27 cellular contexts compared by ENCODE assay signal in genomic region chr19:49856574-49857021, GRCh38. TPM values are rescaled to one million over a fixed set of nuclear protein-coding genes. Genes with fewer than 3 reads are reported as not detected.
DNase-seq lines count a peak whose midpoint lies in the region; ATAC-seq, FAIRE-seq and TF ChIP-seq lines count a peak whose summit lies in the region.
"Had no signal": no experiment of that assay in that cellular context is flagged by ENCODE, and none has a peak within 500 bp of the region (broad histone marks: within the 10 kb centered on the region; RNA-seq: fewer than 3 reads in every experiment).

No MANE protein-coding gene starts in this region.

- WGBS in HepG2 (ENCODE audit: low lambda C conversion rate) = 97% methylated on average over 5 of the region's 18 CpGs

- H3K4me1 ChIP-seq in HepG2 (ENCODE audit: insufficient read depth, low read length) (peaks cover 21% of the 10 kb centered on the region), foreskin keratinocyte (no peaks in the 10 kb centered on the region), OCI-LY7 (ENCODE audit: insufficient read depth, low read length, poor library complexity, severe bottlenecking) (peaks cover 21% of the 10 kb centered on the region)

- peaks cover 97% of the 10 kb centered on the region for H3K36me3 Mint-ChIP-seq in Calu3 (ENCODE audit: insufficient read depth, unreplicated experiment)

- no peak for ATAC-seq in HepG2
- no peak for ATAC-seq in foreskin keratinocyte
- no peak for ATAC-seq in GM18867 (IDR thresholded peaks at IDR 0.05; ENCODE audit: unreplicated experiment)

- peak overlapping the region; percentile 96 for H3K27ac ChIP-seq in 22Rv1
- H3K27ac ChIP-seq in RWPE1 = peak overlapping the region; percentile 71
- no peak overlapping the region for H3K27ac ChIP-seq in HepG2 (ENCODE audit: extremely low read length, insufficient read depth, low read length)
- no peak overlapping the region for H3K27ac ChIP-seq in foreskin keratinocyte
- H3K27ac ChIP-seq in OCI-LY7 (ENCODE audit: low read depth, low read length, poor library complexity, severe bottlenecking) = no peak overlapping the region
- H3K27ac ChIP-seq: coronary artery, esophagus squamous epithelium, hepatocyte, uterus had no signal

- peak overlapping the region; percentile 82 for H3K27ac Mint-ChIP-seq in Calu3 (ENCODE audit: unreplicated experiment)
- H3K27ac Mint-ChIP-seq: activated naive CD4-positive, alpha-beta T cell treated with anti-CD3 and anti-CD28 coated beads, Interleukin-2, amount 10 ng/mL, durations not matched to agents 7 days and 5 days; stimulated activated naive CD8-positive, alpha-beta T cell treated with anti-CD3 and anti-CD28 coated beads, Interleukin-15, Interleukin-2, amounts not matched to agents 100 ng/mL and 50 ng/mL, for 24 hours had no signal

- intact Hi-C loops in Calu3 (cut with micrococcal nuclease; ENCODE audit: unreplicated experiment) (no loop called here), HepG2 (cut with micrococcal nuclease; ENCODE audit: unreplicated experiment) (no loop called here), OCI-LY7 (cut with micrococcal nuclease; ENCODE audit: unreplicated experiment) (no loop called here)

- TF ChIP-seq RAD21 in HepG2 (CRISPR knock-in tag; IDR thresholded peaks at IDR 0.05) = no peak

- DNase-seq in Calu3 = no peak
- DNase-seq in RWPE1 (ENCODE audit: low spot score) = no peak
- DNase-seq in HepG2 (ENCODE audit: low spot score) = no peak
- DNase-seq in effector CD4-positive, alpha-beta T cell = no peak
- DNase-seq in foreskin keratinocyte = no peak
- DNase-seq in OCI-LY7 (ENCODE audit: low spot score) = no peak
- DNase-seq: activated naive CD4-positive, alpha-beta T cell treated with anti-CD3 and anti-CD28 coated beads, Interleukin-2, amount 10 ng/mL, durations not matched to agents 7 days and 5 days; amygdala; esophagus squamous epithelium; NCI-H1417 treated with DMSO at 0.1 percent for 48 hours; NCI-H446; NCI-H82; stimulated activated CD4-positive, alpha-beta T cell treated with anti-CD3 and anti-CD28 coated beads, Interleukin-15, amount 100 ng/mL, for 24 hours; T-helper 9 cell had no signal

- H3K9me3 ChIP-seq in HepG2 (ENCODE audit: low read length) = no peaks in the 10 kb centered on the region
- no peaks in the 10 kb centered on the region for H3K9me3 ChIP-seq in OCI-LY7 (ENCODE audit: low read length)
- H3K9me3 ChIP-seq: esophagus squamous epithelium, HAP-1, neutrophil, prostate gland, uterus had no signal

- H3K4me3 Mint-ChIP-seq in Calu3 (ENCODE audit: low read depth, unreplicated experiment) = no peak overlapping the region
- H3K4me3 Mint-ChIP-seq: activated naive CD4-positive, alpha-beta T cell treated with anti-CD3 and anti-CD28 coated beads, Interleukin-2, amount 10 ng/mL, durations not matched to agents 7 days and 5 days; CD14-positive monocyte; stimulated activated naive CD8-positive, alpha-beta T cell treated with anti-CD3 and anti-CD28 coated beads, Interleukin-15, Interleukin-2, amounts not matched to agents 100 ng/mL and 50 ng/mL, for 24 hours had no signal

- no peaks in the 10 kb centered on the region for H3K9me2 ChIP-seq in OCI-LY7 (ENCODE audit: insufficient read depth, low read length)

- H3K27me3 Mint-ChIP-seq in Calu3 (ENCODE audit: unreplicated experiment) = no peaks in the 10 kb centered on the region
- H3K27me3 Mint-ChIP-seq: stimulated activated naive CD8-positive, alpha-beta T cell treated with anti-CD3 and anti-CD28 coated beads, Interleukin-15, Interleukin-2, amounts not matched to agents 100 ng/mL and 50 ng/mL, for 24 hours had no signal

- H4K20me1 ChIP-seq in HepG2 (ENCODE audit: insufficient read depth, low read length) (peaks cover 23% of the 10 kb centered on the region), OCI-LY7 (ENCODE audit: insufficient read depth, low read length) (peaks cover 20% of the 10 kb centered on the region)

- in situ Hi-C loops in HepG2 (cut with HindIII; ENCODE audit: extremely low pct_ligation_motif_present, low pct_unique_long_range_greater_than_20kb) = no loop called here

- H3K4me2 ChIP-seq in HepG2 (ENCODE audit: low read depth, low read length) (no peak overlapping the region), OCI-LY7 (ENCODE audit: low read length) (no peak overlapping the region)
- H3K4me2 ChIP-seq: hepatocyte had no signal

- peaks cover 11% of the 10 kb centered on the region for H3K4me1 Mint-ChIP-seq in Calu3 (ENCODE audit: low read depth, unreplicated experiment)

- CTCF ChIA-PET in Calu3 (lab: Charles Lee) = no interaction called here
- CTCF ChIA-PET in RWPE1 (lab: Yijun Ruan, JAX) = no interaction called here
- CTCF ChIA-PET in HepG2 (lab: Yijun Ruan, JAX; ENCODE audit: low intra/inter-chr PET ratio, low total read pairs) = no interaction called here
- CTCF ChIA-PET in OCI-LY7 (lab: Charles Lee; ENCODE audit: unreplicated experiment) = no interaction called here

- H3K9ac ChIP-seq in HepG2 (ENCODE audit: insufficient read depth, low read depth, low read length) = no peak overlapping the region

- H3K9me3 Mint-ChIP-seq in Calu3 (ENCODE audit: low read depth, unreplicated experiment) = no peaks in the 10 kb centered on the region
- H3K9me3 Mint-ChIP-seq: activated naive CD4-positive, alpha-beta T cell treated with anti-CD3 and anti-CD28 coated beads, Interleukin-2, amount 10 ng/mL, durations not matched to agents 7 days and 5 days; stimulated activated naive CD8-positive, alpha-beta T cell treated with anti-CD3 and anti-CD28 coated beads, Interleukin-15, Interleukin-2, amounts not matched to agents 100 ng/mL and 50 ng/mL, for 24 hours had no signal

- TF ChIP-seq CTCF in 22Rv1 (IDR thresholded peaks at IDR 0.05) (no peak), Calu3 (IDR thresholded peaks at IDR 0.05; ENCODE audit: unreplicated experiment) (no peak), RWPE1 (conservative IDR thresholded peaks at IDR 0.05; ENCODE audit: low read depth) (no peak), HepG2 (CRISPR knock-in tag; IDR thresholded peaks at IDR 0.05) (no peak), foreskin keratinocyte (conservative IDR thresholded peaks at IDR 0.05) (no peak), OCI-LY7 (conservative IDR thresholded peaks at IDR 0.05; ENCODE audit: low read length) (no peak)

- H3K4me3 ChIP-seq in HepG2 (replicated peaks in 1 of 3; ENCODE audit: insufficient read depth in 1 of 3, low read depth in 2 of 3, low read length in 3 of 3) (no peak overlapping the region), OCI-LY7 (ENCODE audit: low read depth, low read length, poor library complexity, severe bottlenecking) (no peak overlapping the region)
- H3K4me3 ChIP-seq: coronary artery, esophagus squamous epithelium, HAP-1, hepatocyte, prostate gland, uterus had no signal

- H3K36me3 ChIP-seq in HepG2 (replicated peaks in 1 of 2; ENCODE audit: control insufficient read depth in 1 of 2, insufficient read depth in 2 of 2, low read length in 2 of 2) (peaks cover 37 to 67% of the 10 kb centered on the region in 2 experiments; a peak in 4 of 5 replicates), OCI-LY7 (ENCODE audit: insufficient read depth, low read length) (peaks cover 82% of the 10 kb centered on the region)
- H3K36me3 ChIP-seq: uterus had no signal

- H3K27me3 ChIP-seq in HepG2 (ENCODE audit: control insufficient read depth in 1 of 2, insufficient read depth in 2 of 2, low read length in 2 of 2) (no peaks in the 10 kb centered on the region; a peak in 1 of 5 replicates), foreskin keratinocyte (no peaks in the 10 kb centered on the region)
- H3K27me3 ChIP-seq: esophagus squamous epithelium, hepatocyte, uterus had no signal

- BruUV-seq in Calu3 (replicated peaks; lab: Mats Ljungman, UMichigan) (no TSS peak), HepG2 (replicated peaks; lab: Mats Ljungman, UMichigan) (no TSS peak), OCI-LY7 (replicated peaks; lab: Mats Ljungman, UMichigan) (no TSS peak)

- no peak for FAIRE-seq in HepG2 (lab: Jason Lieb, UNC)
- FAIRE-seq: bronchial epithelial cell, frontal cortex, GM12891 had no signal

- TF ChIP-seq EP300 in HepG2 (IDR thresholded peaks at IDR 0.05; ENCODE audit: low read depth in 2 of 2, low read length in 2 of 2) = no peak
- no peak for TF ChIP-seq EP300 in HepG2 (CRISPR knock-in tag; IDR thresholded peaks at IDR 0.05; ENCODE audit: borderline replicate concordance)

- POLR2A ChIA-PET in RWPE1 (lab: Yijun Ruan, JAX; ENCODE audit: low non-redundant PET) (no interaction called here), HepG2 (lab: Yijun Ruan, JAX) (no interaction called here), OCI-LY7 (lab: Charles Lee) (no interaction called here)

- peak; percentile 20 to 36; a peak in 1 of 4 replicates for TF ChIP-seq POLR2A in HepG2 (IDR thresholded peaks at IDR 0.05; ENCODE audit: insufficient read depth in 1 of 2, low read depth in 2 of 2, low read length in 2 of 2)

- H3K79me2 ChIP-seq in HepG2 (ENCODE audit: insufficient read depth, low read length) (peaks cover 24% of the 10 kb centered on the region), OCI-LY7 (ENCODE audit: insufficient read depth, low read depth, low read length) (peaks cover 24% of the 10 kb centered on the region)

- no peak overlapping the region for H2AFZ ChIP-seq in HepG2 (ENCODE audit: low read length)
- no peak overlapping the region for H2AFZ ChIP-seq in OCI-LY7 (ENCODE audit: low read length)
- H2AFZ ChIP-seq: hepatocyte had no signal

RNA-seq across cellular contexts. Expression of gene PTOV1, which starts 5.6 kb away (rescaled TPM):
- total RNA-seq in Calu3 (2022) (231 and 256 TPM in 2 replicates), HepG2 (2016; rRNA removed; fragmentation: Illumina TruSeq; extraction: Trizol) (59.4 and 68.5 TPM in 2 replicates), foreskin keratinocyte (77.3 and 92.2 TPM in 2 replicates), OCI-LY7 (2022) (105 and 114 TPM in 2 replicates)
- 30.7 and 36.0 TPM in 2 replicates for total RNA-seq in HepG2 (2016; cell fraction: cytosol; rRNA removed; fragmentation: Illumina TruSeq; extraction: Trizol; ENCODE audit: low read depth)
- 67.3 and 74.4 TPM in 2 replicates for total RNA-seq in HepG2 (2016; cell fraction: insoluble cytoplasmic fraction; rRNA removed; fragmentation: Illumina TruSeq; extraction: Trizol)
- 45.7 and 54.4 TPM in 2 replicates for total RNA-seq in HepG2 (2016; cell fraction: membrane; rRNA removed; fragmentation: Illumina TruSeq; extraction: Trizol)
- total RNA-seq in HepG2 (2016; cell fraction: nucleus; rRNA removed; fragmentation: Illumina TruSeq; extraction: Trizol) = 68.2 and 84.3 TPM in 2 replicates
- polyA plus RNA-seq in HepG2 (2011; rRNA removed) (63.5 and 77.7 TPM in 2 replicates), foreskin keratinocyte (99.5 and 116 TPM in 2 replicates)
- 27.3 and 44.2 TPM in 2 replicates for polyA plus RNA-seq in HepG2 (2011; cell fraction: cytosol; rRNA removed)
- 387 and 441 TPM in 2 replicates for polyA plus RNA-seq in HepG2 (2011; cell fraction: nucleus; rRNA removed)
- polyA plus RNA-seq in HepG2 (2012) = 72.7 and 99.0 TPM in 2 replicates
- polyA plus RNA-seq in HepG2 (2016; cell fraction: cytosol; fragmentation: Illumina TruSeq; extraction: Trizol; ENCODE audit: low read depth) = 24.0 and 27.8 TPM in 2 replicates
- 78.0 and 94.4 TPM in 2 replicates for polyA plus RNA-seq in HepG2 (2016; cell fraction: insoluble cytoplasmic fraction; fragmentation: Illumina TruSeq; extraction: Trizol; ENCODE audit: low read depth)
- 34.7 and 37.3 TPM in 2 replicates for polyA plus RNA-seq in HepG2 (2016; cell fraction: membrane; fragmentation: Illumina TruSeq; extraction: Trizol; ENCODE audit: low read depth)
- polyA plus RNA-seq in HepG2 (2016; cell fraction: nucleus; fragmentation: Illumina TruSeq; extraction: Trizol; ENCODE audit: insufficient read depth, low read depth) = 178 and 181 TPM in 2 replicates
- polyA minus RNA-seq in HepG2 (2011; rRNA and poly(A)+ RNA removed; ENCODE audit: low replicate concordance) = 73.5 and 109 TPM in 2 replicates
- polyA minus RNA-seq in HepG2 (2011; cell fraction: cytosol; rRNA and poly(A)+ RNA removed) = 42.8 and 45.1 TPM in 2 replicates
- polyA minus RNA-seq in HepG2 (2011; cell fraction: nucleus; rRNA and poly(A)+ RNA removed) = 69.0 and 75.8 TPM in 2 replicates
- total RNA-seq in OCI-LY7 (2014; rRNA removed; shearing (Covaris generic)) = 101 and 124 TPM in 2 replicates

RNA-seq across cellular contexts. Expression of gene PNKP, which starts 10.8 kb away (rescaled TPM):
- total RNA-seq in Calu3 (2022) (185 and 189 TPM in 2 replicates), HepG2 (2016; rRNA removed; fragmentation: Illumina TruSeq; extraction: Trizol) (12.5 and 27.1 TPM in 2 replicates), foreskin keratinocyte (56.4 and 57.6 TPM in 2 replicates), OCI-LY7 (2022) (118 and 140 TPM in 2 replicates)
- total RNA-seq in HepG2 (2016; cell fraction: cytosol; rRNA removed; fragmentation: Illumina TruSeq; extraction: Trizol; ENCODE audit: low read depth) = 15.1 and 16.6 TPM in 2 replicates
- 14.0 and 23.3 TPM in 2 replicates for total RNA-seq in HepG2 (2016; cell fraction: insoluble cytoplasmic fraction; rRNA removed; fragmentation: Illumina TruSeq; extraction: Trizol)
- 10.4 and 12.6 TPM in 2 replicates for total RNA-seq in HepG2 (2016; cell fraction: membrane; rRNA removed; fragmentation: Illumina TruSeq; extraction: Trizol)
- total RNA-seq in HepG2 (2016; cell fraction: nucleus; rRNA removed; fragmentation: Illumina TruSeq; extraction: Trizol) = 22.5 and 24.4 TPM in 2 replicates
- polyA plus RNA-seq in HepG2 (2011; rRNA removed) (12.7 and 17.0 TPM in 2 replicates), foreskin keratinocyte (51.5 and 55.9 TPM in 2 replicates)
- 6.9 and 10.2 TPM in 2 replicates for polyA plus RNA-seq in HepG2 (2011; cell fraction: cytosol; rRNA removed)
- polyA plus RNA-seq in HepG2 (2011; cell fraction: nucleus; rRNA removed) = 96.1 and 104 TPM in 2 replicates
- polyA plus RNA-seq in HepG2 (2012) = 14.4 and 18.2 TPM in 2 replicates
- 6.4 and 8.2 TPM in 2 replicates for polyA plus RNA-seq in HepG2 (2016; cell fraction: cytosol; fragmentation: Illumina TruSeq; extraction: Trizol; ENCODE audit: low read depth)
- 11.5 and 13.4 TPM in 2 replicates for polyA plus RNA-seq in HepG2 (2016; cell fraction: insoluble cytoplasmic fraction; fragmentation: Illumina TruSeq; extraction: Trizol; ENCODE audit: low read depth)
- 11.3 and 40.2 TPM in 2 replicates for polyA plus RNA-seq in HepG2 (2016; cell fraction: membrane; fragmentation: Illumina TruSeq; extraction: Trizol; ENCODE audit: low read depth)
- 87.3 and 98.8 TPM in 2 replicates for polyA plus RNA-seq in HepG2 (2016; cell fraction: nucleus; fragmentation: Illumina TruSeq; extraction: Trizol; ENCODE audit: insufficient read depth, low read depth)
- 16.1 and 37.1 TPM in 2 replicates for polyA minus RNA-seq in HepG2 (2011; rRNA and poly(A)+ RNA removed; ENCODE audit: low replicate concordance)
- polyA minus RNA-seq in HepG2 (2011; cell fraction: cytosol; rRNA and poly(A)+ RNA removed) = 9.8 and 10.1 TPM in 2 replicates
- 30.5 and 40.2 TPM in 2 replicates for polyA minus RNA-seq in HepG2 (2011; cell fraction: nucleus; rRNA and poly(A)+ RNA removed)
- 65.4 and 90.9 TPM in 2 replicates for total RNA-seq in OCI-LY7 (2014; rRNA removed; shearing (Covaris generic))

RNA-seq across cellular contexts. Expression of gene AKT1S1, which starts 20.6 kb away (rescaled TPM):
- total RNA-seq in Calu3 (2022) (58.9 and 65.2 TPM in 2 replicates), HepG2 (2016; rRNA removed; fragmentation: Illumina TruSeq; extraction: Trizol) (10.9 and 13.5 TPM in 2 replicates), foreskin keratinocyte (20.8 and 22.5 TPM in 2 replicates), OCI-LY7 (2022) (19.8 and 21.2 TPM in 2 replicates)
- 6.3 and 7.3 TPM in 2 replicates for total RNA-seq in HepG2 (2016; cell fraction: cytosol; rRNA removed; fragmentation: Illumina TruSeq; extraction: Trizol; ENCODE audit: low read depth)
- total RNA-seq in HepG2 (2016; cell fraction: insoluble cytoplasmic fraction; rRNA removed; fragmentation: Illumina TruSeq; extraction: Trizol) = 10.3 and 14.9 TPM in 2 replicates
- 14.8 and 16.5 TPM in 2 replicates for total RNA-seq in HepG2 (2016; cell fraction: membrane; rRNA removed; fragmentation: Illumina TruSeq; extraction: Trizol)
- 12.4 and 13.6 TPM in 2 replicates for total RNA-seq in HepG2 (2016; cell fraction: nucleus; rRNA removed; fragmentation: Illumina TruSeq; extraction: Trizol)
- polyA plus RNA-seq in HepG2 (2011; rRNA removed) (27.8 and 30.0 TPM in 2 replicates), foreskin keratinocyte (75.0 and 75.6 TPM in 2 replicates)
- polyA plus RNA-seq in HepG2 (2011; cell fraction: cytosol; rRNA removed) = 29.0 and 32.7 TPM in 2 replicates
- polyA plus RNA-seq in HepG2 (2011; cell fraction: nucleus; rRNA removed) = 56.2 and 76.4 TPM in 2 replicates
- 19.5 and 19.7 TPM in 2 replicates for polyA plus RNA-seq in HepG2 (2012)
- 22.7 and 24.3 TPM in 2 replicates for polyA plus RNA-seq in HepG2 (2016; cell fraction: cytosol; fragmentation: Illumina TruSeq; extraction: Trizol; ENCODE audit: low read depth)
- polyA plus RNA-seq in HepG2 (2016; cell fraction: insoluble cytoplasmic fraction; fragmentation: Illumina TruSeq; extraction: Trizol; ENCODE audit: low read depth) = 43.5 and 52.7 TPM in 2 replicates
- 46.7 and 51.1 TPM in 2 replicates for polyA plus RNA-seq in HepG2 (2016; cell fraction: membrane; fragmentation: Illumina TruSeq; extraction: Trizol; ENCODE audit: low read depth)
- 55.9 and 59.4 TPM in 2 replicates for polyA plus RNA-seq in HepG2 (2016; cell fraction: nucleus; fragmentation: Illumina TruSeq; extraction: Trizol; ENCODE audit: insufficient read depth, low read depth)
- polyA minus RNA-seq in HepG2 (2011; rRNA and poly(A)+ RNA removed; ENCODE audit: low replicate concordance) = 25.3 and 37.7 TPM in 2 replicates
- polyA minus RNA-seq in HepG2 (2011; cell fraction: cytosol; rRNA and poly(A)+ RNA removed) = 13.0 and 14.0 TPM in 2 replicates
- 21.9 and 22.5 TPM in 2 replicates for polyA minus RNA-seq in HepG2 (2011; cell fraction: nucleus; rRNA and poly(A)+ RNA removed)
- total RNA-seq in OCI-LY7 (2014; rRNA removed; shearing (Covaris generic)) = 7.3 TPM in 2 replicates

RNA-seq across cellular contexts. Expression of gene TBC1D17, which starts 20.9 kb away (rescaled TPM):
- 54.7 and 56.9 TPM in 2 replicates for total RNA-seq in Calu3 (2022)
- 3.6 and 9.7 TPM in 2 replicates for total RNA-seq in HepG2 (2016; rRNA removed; fragmentation: Illumina TruSeq; extraction: Trizol)
- 3.6 and 4.6 TPM in 2 replicates for total RNA-seq in HepG2 (2016; cell fraction: cytosol; rRNA removed; fragmentation: Illumina TruSeq; extraction: Trizol; ENCODE audit: low read depth)
- 4.5 and 10.0 TPM in 2 replicates for total RNA-seq in HepG2 (2016; cell fraction: insoluble cytoplasmic fraction; rRNA removed; fragmentation: Illumina TruSeq; extraction: Trizol)
- total RNA-seq in HepG2 (2016; cell fraction: membrane; rRNA removed; fragmentation: Illumina TruSeq; extraction: Trizol) = 7.6 and 8.5 TPM in 2 replicates
- 8.6 and 13.7 TPM in 2 replicates for total RNA-seq in HepG2 (2016; cell fraction: nucleus; rRNA removed; fragmentation: Illumina TruSeq; extraction: Trizol)
- 16.9 and 21.6 TPM in 2 replicates for polyA plus RNA-seq in HepG2 (2011; rRNA removed)
- polyA plus RNA-seq in HepG2 (2011; cell fraction: cytosol; rRNA removed) = 7.9 and 12.0 TPM in 2 replicates
- polyA plus RNA-seq in HepG2 (2011; cell fraction: nucleus; rRNA removed) = 83.8 and 108 TPM in 2 replicates
- 19.0 and 23.3 TPM in 2 replicates for polyA plus RNA-seq in HepG2 (2012)
- polyA plus RNA-seq in HepG2 (2016; cell fraction: cytosol; fragmentation: Illumina TruSeq; extraction: Trizol; ENCODE audit: low read depth) = 4.7 and 5.1 TPM in 2 replicates
- 10.7 and 15.1 TPM in 2 replicates for polyA plus RNA-seq in HepG2 (2016; cell fraction: insoluble cytoplasmic fraction; fragmentation: Illumina TruSeq; extraction: Trizol; ENCODE audit: low read depth)
- polyA plus RNA-seq in HepG2 (2016; cell fraction: membrane; fragmentation: Illumina TruSeq; extraction: Trizol; ENCODE audit: low read depth) = 9.3 and 10.8 TPM in 2 replicates
- 45.7 and 46.6 TPM in 2 replicates for polyA plus RNA-seq in HepG2 (2016; cell fraction: nucleus; fragmentation: Illumina TruSeq; extraction: Trizol; ENCODE audit: insufficient read depth, low read depth)
- 14.8 and 17.4 TPM in 2 replicates for polyA minus RNA-seq in HepG2 (2011; rRNA and poly(A)+ RNA removed; ENCODE audit: low replicate concordance)
- polyA minus RNA-seq in HepG2 (2011; cell fraction: cytosol; rRNA and poly(A)+ RNA removed) = 9.8 and 11.2 TPM in 2 replicates
- polyA minus RNA-seq in HepG2 (2011; cell fraction: nucleus; rRNA and poly(A)+ RNA removed) = 16.0 and 24.2 TPM in 2 replicates
- total RNA-seq in foreskin keratinocyte = 12.4 and 14.7 TPM in 2 replicates
- 20.5 and 27.4 TPM in 2 replicates for polyA plus RNA-seq in foreskin keratinocyte
- 7.9 and 8.0 TPM in 2 replicates for total RNA-seq in OCI-LY7 (2014; rRNA removed; shearing (Covaris generic))
- 24.0 and 31.1 TPM in 2 replicates for total RNA-seq in OCI-LY7 (2022)

RNA-seq across cellular contexts. Expression of gene MED25, which starts 38.5 kb away (rescaled TPM):
- total RNA-seq in Calu3 (2022) (89.7 and 95.8 TPM in 2 replicates), HepG2 (2016; rRNA removed; fragmentation: Illumina TruSeq; extraction: Trizol) (11.1 and 11.3 TPM in 2 replicates), foreskin keratinocyte (24.8 and 25.8 TPM in 2 replicates), OCI-LY7 (2022) (111 and 146 TPM in 2 replicates)
- total RNA-seq in HepG2 (2016; cell fraction: cytosol; rRNA removed; fragmentation: Illumina TruSeq; extraction: Trizol; ENCODE audit: low read depth) = 3.0 and 3.1 TPM in 2 replicates
- 10.4 and 11.0 TPM in 2 replicates for total RNA-seq in HepG2 (2016; cell fraction: insoluble cytoplasmic fraction; rRNA removed; fragmentation: Illumina TruSeq; extraction: Trizol)
- total RNA-seq in HepG2 (2016; cell fraction: membrane; rRNA removed; fragmentation: Illumina TruSeq; extraction: Trizol) = 6.7 and 8.6 TPM in 2 replicates
- 18.0 and 18.4 TPM in 2 replicates for total RNA-seq in HepG2 (2016; cell fraction: nucleus; rRNA removed; fragmentation: Illumina TruSeq; extraction: Trizol)
- polyA plus RNA-seq in HepG2 (2011; rRNA removed) (13.3 and 15.1 TPM in 2 replicates), foreskin keratinocyte (37.8 and 41.5 TPM in 2 replicates)
- polyA plus RNA-seq in HepG2 (2011; cell fraction: cytosol; rRNA removed) = 5.3 and 5.7 TPM in 2 replicates
- polyA plus RNA-seq in HepG2 (2011; cell fraction: nucleus; rRNA removed) = 48.1 and 61.9 TPM in 2 replicates
- 17.3 and 20.9 TPM in 2 replicates for polyA plus RNA-seq in HepG2 (2012)
- polyA plus RNA-seq in HepG2 (2016; cell fraction: cytosol; fragmentation: Illumina TruSeq; extraction: Trizol; ENCODE audit: low read depth) = 5.1 and 5.2 TPM in 2 replicates
- 16.3 and 22.3 TPM in 2 replicates for polyA plus RNA-seq in HepG2 (2016; cell fraction: insoluble cytoplasmic fraction; fragmentation: Illumina TruSeq; extraction: Trizol; ENCODE audit: low read depth)
- polyA plus RNA-seq in HepG2 (2016; cell fraction: membrane; fragmentation: Illumina TruSeq; extraction: Trizol; ENCODE audit: low read depth) = 7.9 and 9.9 TPM in 2 replicates
- polyA plus RNA-seq in HepG2 (2016; cell fraction: nucleus; fragmentation: Illumina TruSeq; extraction: Trizol; ENCODE audit: insufficient read depth, low read depth) = 46.3 and 50.3 TPM in 2 replicates
- 31.2 and 56.4 TPM in 2 replicates for polyA minus RNA-seq in HepG2 (2011; rRNA and poly(A)+ RNA removed; ENCODE audit: low replicate concordance)
- 9.1 and 11.4 TPM in 2 replicates for polyA minus RNA-seq in HepG2 (2011; cell fraction: cytosol; rRNA and poly(A)+ RNA removed)
- 21.9 and 22.9 TPM in 2 replicates for polyA minus RNA-seq in HepG2 (2011; cell fraction: nucleus; rRNA and poly(A)+ RNA removed)
- total RNA-seq in OCI-LY7 (2014; rRNA removed; shearing (Covaris generic)) = 73.5 and 85.1 TPM in 2 replicates

Comparison
In these comparisons a context has a peak if more than half of its experiments do, and no peak if none do; other contexts are left out.
1. H3K27ac ChIP-seq: peak in 22Rv1 (single experiment) and RWPE1 (single experiment); none in HepG2 (single experiment), foreskin keratinocyte (single experiment) and OCI-LY7 (single experiment).